ENCODE assay signal across 24 cellular contexts in the genomic region with DNA sequence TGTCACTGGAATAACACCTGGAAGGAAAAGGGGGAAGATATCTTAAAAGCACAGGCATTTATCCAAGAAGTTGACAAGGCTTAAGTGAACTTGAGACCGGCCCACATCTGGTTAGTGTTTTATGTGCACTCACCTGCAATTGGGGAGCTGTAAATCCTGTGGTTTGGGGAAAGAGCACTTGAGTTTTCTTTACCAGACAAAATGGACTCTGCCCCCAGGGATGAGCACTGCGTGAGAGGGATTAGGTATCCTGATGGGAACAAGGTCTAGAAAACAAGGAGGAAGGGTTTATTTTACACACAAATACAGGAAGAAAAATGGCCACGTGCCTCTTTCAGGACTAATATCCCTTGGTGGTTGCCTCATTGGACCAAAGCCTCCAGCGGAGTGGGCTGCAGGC. TPM values are rescaled to one million over a fixed set of nuclear protein-coding genes. Genes with fewer than 3 reads are reported as not detected.
DNase-seq lines count a peak whose midpoint lies in the region; ATAC-seq and TF ChIP-seq lines count a peak whose summit lies in the region.
"Had no signal": no experiment of that assay in that cellular context is flagged by ENCODE, and none has a peak within 500 bp of the region (broad histone marks: within the 10 kb centered on the region; RNA-seq: fewer than 3 reads in every experiment).

No MANE protein-coding gene starts in this region.

- H3K4me1 ChIP-seq in left ventricle myocardium inferior: peaks cover 26% of the 10 kb centered on the region
- peaks cover 32 to 52% (median 39%) of the 10 kb centered on the region in 3 donors for H3K4me1 ChIP-seq in skeletal muscle tissue (ENCODE audit: control insufficient read depth in 3 of 3, insufficient read depth in 3 of 3, low read length in 3 of 3)
- H3K4me1 ChIP-seq in sigmoid colon: no peaks in the 10 kb centered on the region
- H3K4me1 ChIP-seq: BLaER1, HAP-1 had no signal

- H3K27me3 ChIP-seq in left ventricle myocardium inferior (ENCODE audit: low read depth) (no peaks in the 10 kb centered on the region), skeletal muscle tissue (ENCODE audit: control insufficient read depth in 3 of 3, insufficient read depth in 3 of 3, low read length in 3 of 3) (no peaks in the 10 kb centered on the region), sigmoid colon (no peaks in the 10 kb centered on the region)
- H3K27me3 ChIP-seq: BLaER1, MG63 had no signal

- no peak for TF ChIP-seq POLR2A in sigmoid colon (IDR thresholded peaks at IDR 0.05)

- no peak for TF ChIP-seq CTCF in left ventricle myocardium inferior (IDR thresholded peaks at IDR 0.05; ENCODE audit: borderline replicate concordance)
- TF ChIP-seq CTCF in sigmoid colon (IDR thresholded peaks at IDR 0.05): no peak

- ATAC-seq in Right ventricle myocardium superior (ENCODE audit: poor library complexity) (no peak), HG02763 (IDR thresholded peaks at IDR 0.05; ENCODE audit: unreplicated experiment) (no peak)

- H3K36me3 ChIP-seq in left ventricle myocardium inferior (no peaks in the 10 kb centered on the region), skeletal muscle tissue (ENCODE audit: control insufficient read depth in 3 of 3, insufficient read depth in 3 of 3, low read length in 3 of 3) (no peaks in the 10 kb centered on the region), sigmoid colon (no peaks in the 10 kb centered on the region)

- H3K27ac ChIP-seq in left ventricle myocardium inferior (replicated peaks) (peak overlapping the region; percentile 52), skeletal muscle tissue (ENCODE audit: low read depth, low read length) (peak overlapping the region; percentile 86), sigmoid colon (no peak overlapping the region)
- H3K27ac ChIP-seq: BLaER1, PC-9 had no signal

- WGBS in sigmoid colon, 2 donors: 40 to 75% methylated on average over 4 of the region's 4 CpGs

- intact Hi-C loops in left ventricle myocardium inferior (cut with micrococcal nuclease): no loop called here
- intact Hi-C loops in Right ventricle myocardium superior (cut with DNase I): no loop called here
- intact Hi-C loops in sigmoid colon (cut with DNase I): no loop called here

- H3K9ac ChIP-seq in skeletal muscle tissue (ENCODE audit: low read depth in 1 of 3, low read length in 3 of 3): peak overlapping the region in 2 of 3 donors; percentile 27 to 55
- H3K9ac ChIP-seq: BLaER1 had no signal

- TF ChIP-seq EP300 in sigmoid colon (IDR thresholded peaks at IDR 0.05): no peak

- peaks cover 4% of the 10 kb centered on the region for H3K9me3 ChIP-seq in left ventricle myocardium inferior (replicated peaks)
- peaks cover 0 to 3% (median 0%) of the 10 kb centered on the region in 3 donors for H3K9me3 ChIP-seq in skeletal muscle tissue (ENCODE audit: control insufficient read depth in 3 of 3, low read length in 3 of 3)
- no peaks in the 10 kb centered on the region for H3K9me3 ChIP-seq in sigmoid colon
- H3K9me3 ChIP-seq: BLaER1, HAP-1, MG63 had no signal

- H3K4me3 ChIP-seq in left ventricle myocardium inferior (no peak overlapping the region), skeletal muscle tissue (ENCODE audit: low read length in 3 of 3) (peak overlapping the region in 2 of 3 donors; percentile 11 to 29), sigmoid colon (no peak overlapping the region)
- H3K4me3 ChIP-seq: BLaER1, HAP-1, MG63, PC-9 had no signal

- DNase-seq in left ventricle myocardium inferior: no peak
- no peak for DNase-seq in Right ventricle myocardium superior
- DNase-seq in NCI-H187 treated with DMSO at 0.1 percent for 48 hours (lab: John Stamatoyannopoulos, UW): peak; percentile 83
- peak; percentile 81 for DNase-seq in islet precursor cell
- DNase-seq in sigmoid colon: no peak
- no peak for DNase-seq in mucosa of gallbladder (ENCODE audit: low spot score)
- DNase-seq: CD4-positive, alpha-beta T cell; GOT3; HFFc6; IMR-90; KG1; MG63; NCI-H1694; NCI-H2081 treated with DMSO at 0.1 percent for 48 hours; NCI-H526 treated with DMSO at 0.1 percent for 48 hours; PC-9; SHP77 had no signal

RNA-seq across cellular contexts. Expression of gene E2F8, which starts 15.1 kb away (rescaled TPM):
- total RNA-seq in left ventricle myocardium inferior (3.6 TPM), Right ventricle myocardium superior (2.0 TPM), skeletal muscle tissue (4.2 TPM), sigmoid colon (1 to 10 TPM in 1 of 4 donors, under 1 TPM in 2, not detected in 1; 0.16 to 1.2 (median 0.83) TPM), mucosa of gallbladder (0.32 TPM)
- 1 to 10 TPM in 2 of 3 donors, under 1 TPM in 1; 0.60 to 4.0 (median 1.6) TPM for polyA plus RNA-seq in sigmoid colon
- total RNA-seq: CD4-positive, alpha-beta T cell had no signal

RNA-seq across cellular contexts. Expression of gene CSRP3, which starts 23.8 kb away (rescaled TPM):
- total RNA-seq in left ventricle myocardium inferior: 2,290 TPM
- 1,083 TPM for total RNA-seq in Right ventricle myocardium superior
- total RNA-seq in skeletal muscle tissue: 360 TPM
- not detected for total RNA-seq in sigmoid colon
- polyA plus RNA-seq in sigmoid colon: 1 to 10 TPM in 2 of 3 donors, under 1 TPM in 1; 0.66 to 1.2 (median 1.2) TPM
- total RNA-seq in mucosa of gallbladder: not detected
- total RNA-seq: CD4-positive, alpha-beta T cell; HFFc6; IMR-90; NCI-H460; PC-9; RPMI7951 had no signal
- polyA plus RNA-seq: AG04450, IMR-90 had no signal

Comparison
In these comparisons a context has a peak if more than half of its experiments do, and no peak if none do; other contexts are left out.
1. DNase-seq: peak in NCI-H187 treated with DMSO at 0.1 percent for 48 hours (single experiment) and islet precursor cell (single experiment); none in left ventricle myocardium inferior (single experiment), Right ventricle myocardium superior (single experiment), sigmoid colon (single experiment) and mucosa of gallbladder (single experiment).
2. H3K27ac ChIP-seq: peak in left ventricle myocardium inferior (single experiment) and skeletal muscle tissue (single experiment); none in sigmoid colon (0 of 4).
3. H3K4me3 ChIP-seq: peak in skeletal muscle tissue (2 of 3); none in left ventricle myocardium inferior (single experiment) and sigmoid colon (0 of 4).
4. RNA of gene CSRP3, which starts 23.8 kb away (total RNA-seq): 2,290 TPM in left ventricle myocardium inferior (single experiment), 1,083 TPM in Right ventricle myocardium superior (single experiment) and 360 TPM in skeletal muscle tissue (single experiment); not detected in sigmoid colon and not detected in mucosa of gallbladder (single experiment); every median in the first group is over 100 times any median in the second.